In the genomic region with DNA sequence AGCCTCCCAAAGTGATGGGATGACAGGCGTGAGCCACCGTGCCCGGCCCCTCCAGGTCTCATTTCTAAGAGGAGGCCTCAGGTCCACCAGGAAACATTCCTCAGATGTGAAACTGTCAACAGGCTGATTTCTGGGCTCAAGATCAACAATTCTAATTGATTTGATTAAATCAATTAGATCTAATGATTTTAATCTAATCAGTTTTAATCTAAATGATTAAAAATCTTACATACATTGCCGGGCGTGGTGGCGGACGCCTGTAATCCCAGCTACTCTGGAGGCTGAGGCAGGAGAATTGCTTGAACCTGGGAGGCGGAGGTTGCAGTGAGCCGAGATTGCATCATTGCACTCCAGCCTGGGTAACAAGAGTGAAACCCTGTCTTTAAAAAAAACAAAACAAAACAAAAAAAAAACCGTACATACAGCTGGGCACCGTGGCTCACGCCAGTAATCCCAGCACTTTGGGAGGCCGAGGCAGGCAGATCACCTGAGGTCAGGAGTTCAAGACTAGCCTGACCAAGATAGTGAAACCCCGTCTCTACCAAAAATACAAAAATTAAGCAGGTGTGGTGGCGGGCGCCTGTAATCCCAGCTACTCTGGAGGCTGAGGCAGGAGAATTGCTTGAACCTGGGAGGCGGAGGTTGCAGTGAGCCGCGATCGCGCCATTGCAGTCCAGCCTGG, we compare ENCODE assay signal across 8 cellular contexts. TPM values are rescaled to one million over a fixed set of nuclear protein-coding genes. Genes with fewer than 3 reads are reported as not detected.
DNase-seq lines count a peak whose midpoint lies in the region; ATAC-seq and TF ChIP-seq lines count a peak whose summit lies in the region.
"Not testable (repeated sequence)": the region's sequence is repeated elsewhere in the genome, so short reads cannot be mapped to it uniquely, and the experiment has no call there.

No MANE protein-coding gene starts in this region.

- H3K4me2 ChIP-seq in SK-N-SH: peak overlapping the region; percentile 77; the same call in 1 of the 2 replicates
- peak overlapping the region; percentile 78 for H3K4me2 ChIP-seq in hepatocyte

- CTCF ChIA-PET in HEK293T (lab: Yijun Ruan, JAX); SK-N-SH (lab: Yijun Ruan, JAX): not testable (repeated sequence)

- H4K20me1 ChIP-seq in SK-N-SH (ENCODE audit: insufficient read depth): not testable (repeated sequence)
- peaks cover 17% of the 10 kb centered on the region for H4K20me1 ChIP-seq in hepatocyte (ENCODE audit: insufficient read depth, poor library complexity, severe bottlenecking)

- H3K9me3 Mint-ChIP-seq in activated T-cell treated with anti-CD3 and anti-CD28 coated beads, Interleukin-2, amount 50 U/mL, for 4 hours; naive B cell: not testable (repeated sequence)

- 79% methylated on average over 21 of the region's 21 CpGs for WGBS in SK-N-SH (ENCODE audit: low lambda C conversion rate)
- 81% methylated on average over 21 of the region's 21 CpGs for WGBS in hepatocyte (ENCODE audit: low lambda C conversion rate, missing lambda C conversion rate)

- not testable (repeated sequence) for H3K36me3 ChIP-seq in BE2C; SK-N-SH (replicated peaks in 1 of 2; ENCODE audit: control insufficient read depth in 1 of 2, insufficient read depth in 2 of 2, low read length in 1 of 2); brain microvascular endothelial cell (replicated peaks); hepatocyte (replicated peaks; ENCODE audit: insufficient read depth, low read depth)

- TF ChIP-seq EP300 in SK-N-SH (IDR thresholded peaks at IDR 0.05; ENCODE audit: borderline replicate concordance in 1 of 2, low read depth in 1 of 2, low read length in 1 of 2): not testable (repeated sequence)

- not testable (repeated sequence) for TF ChIP-seq CTCF in BE2C (IDR thresholded peaks at IDR 0.05; ENCODE audit: low read depth, low read length); SK-N-SH (IDR thresholded peaks at IDR 0.05); brain microvascular endothelial cell (IDR thresholded peaks at IDR 0.05; ENCODE audit: low read depth, low read length, missing control alignments); hepatocyte (IDR thresholded peaks at IDR 0.05; ENCODE audit: poor library complexity)

- not testable (repeated sequence) for H3K36me3 Mint-ChIP-seq in activated T-cell treated with anti-CD3 and anti-CD28 coated beads, Interleukin-2, amount 50 U/mL, for 4 hours (ENCODE audit: insufficient read depth); naive B cell

- POLR2A ChIA-PET in HEK293T (lab: Yijun Ruan, JAX); SK-N-SH (lab: Yijun Ruan, JAX): not testable (repeated sequence)

- H3K4me3 ChIP-seq in BE2C (ENCODE audit: low read depth, low read length): peak overlapping the region; percentile 41; the same call in 1 of the 2 replicates
- peak overlapping the region in 1 of 2 experiments; percentile 50; a peak in 3 of 4 replicates for H3K4me3 ChIP-seq in SK-N-SH (ENCODE audit: low read depth in 2 of 2, low read length in 1 of 2)
- H3K4me3 ChIP-seq in brain microvascular endothelial cell (ENCODE audit: low read depth, low read length): peak overlapping the region; percentile 46
- peak overlapping the region; percentile 57 for H3K4me3 ChIP-seq in hepatocyte
- peak overlapping the region; percentile 41 for H3K4me3 ChIP-seq in skeletal muscle cell (ENCODE audit: low read depth, low read length)

- H3K27me3 ChIP-seq in BE2C; SK-N-SH (ENCODE audit: insufficient read depth); brain microvascular endothelial cell (replicated peaks); hepatocyte: not testable (repeated sequence)

- peak overlapping the region; percentile 50 for H3K4me3 Mint-ChIP-seq in activated T-cell treated with anti-CD3 and anti-CD28 coated beads, Interleukin-2, amount 50 U/mL, for 4 hours
- H3K4me3 Mint-ChIP-seq in naive B cell: peak overlapping the region in 6 of 8 donors; percentile 38 to 79 (median 54)

- H3K4me1 ChIP-seq in BE2C; SK-N-SH (ENCODE audit: control insufficient read depth in 1 of 2, insufficient read depth in 2 of 2, low read depth in 1 of 2, low read length in 1 of 2): not testable (repeated sequence)
- peaks cover 19% of the 10 kb centered on the region for H3K4me1 ChIP-seq in hepatocyte (ENCODE audit: insufficient read depth)

- H3K79me2 ChIP-seq in SK-N-SH (ENCODE audit: insufficient read depth): peaks cover 11% of the 10 kb centered on the region; the same call in 1 of the 2 replicates
- peaks cover 44% of the 10 kb centered on the region for H3K79me2 ChIP-seq in hepatocyte

- H3K9me3 ChIP-seq in BE2C; SK-N-SH; hepatocyte (ENCODE audit: low read depth): not testable (repeated sequence)

- not testable (repeated sequence) for H3K9ac ChIP-seq in SK-N-SH

- peak overlapping the region in 1 of 6 donors; percentile 89 for H3K27ac Mint-ChIP-seq in naive B cell

- H3K9me2 ChIP-seq in SK-N-SH; hepatocyte (replicated peaks; ENCODE audit: insufficient read depth): not testable (repeated sequence)

- H3F3A ChIP-seq in SK-N-SH (replicated peaks; ENCODE audit: insufficient read depth): peaks cover 20% of the 10 kb centered on the region

- TF ChIP-seq RAD21 in SK-N-SH (IDR thresholded peaks at IDR 0.05; ENCODE audit: low read length): not testable (repeated sequence)

- ATAC-seq in activated T-cell treated with anti-CD3 and anti-CD28 coated beads, Interleukin-2, amount 50 U/mL, for 4 hours; naive B cell (ENCODE audit: low read depth in 2 of 2): not testable (repeated sequence)

- peaks cover 11% of the 10 kb centered on the region for H3K4me1 Mint-ChIP-seq in activated T-cell treated with anti-CD3 and anti-CD28 coated beads, Interleukin-2, amount 50 U/mL, for 4 hours (ENCODE audit: low read depth)
- H3K4me1 Mint-ChIP-seq in naive B cell: peaks cover 3 to 30% (median 22%) of the 10 kb centered on the region in 3 donors

- H3K27ac ChIP-seq in SK-N-SH (ENCODE audit: low read depth in 2 of 2, low read length in 1 of 2): peak overlapping the region in 1 of 2 experiments; percentile 50; a peak in 1 of 4 replicates
- H3K27ac ChIP-seq in brain microvascular endothelial cell: not testable (repeated sequence)
- H3K27ac ChIP-seq in hepatocyte: peak overlapping the region; percentile 84

- not testable (repeated sequence) for DNase-seq in BE2C; HEK293T (ENCODE audit: extremely low spot score); SK-N-SH; activated T-cell treated with anti-CD3 and anti-CD28 coated beads, Interleukin-2, amount 50 U/mL, for 4 hours; brain microvascular endothelial cell; hepatocyte (ENCODE audit: low spot score); naive B cell; skeletal muscle cell (ENCODE audit: low read depth)

- H3K27me3 Mint-ChIP-seq in activated T-cell treated with anti-CD3 and anti-CD28 coated beads, Interleukin-2, amount 50 U/mL, for 4 hours (ENCODE audit: low read depth): not testable (repeated sequence)
- H3K27me3 Mint-ChIP-seq in naive B cell: peaks cover 0 to 13% (median 0%) of the 10 kb centered on the region in 3 donors

- H2AFZ ChIP-seq in SK-N-SH (ENCODE audit: low read depth); hepatocyte: not testable (repeated sequence)

- in situ Hi-C loops in brain microvascular endothelial cell (cut with HindIII; ENCODE audit: low pct_ligation_motif_present, low sequenced_read_pairs): not testable (repeated sequence)

TF ChIP-seq in HEK293T, 16 proteins besides CTCF, POLR2A, EP300 and RAD21:
- TF ChIP-seq ZNF384 (IDR thresholded peaks at IDR 0.05): peak; percentile 82
TF ChIP-seq in HEK293T: peak in this region for 1; not testable (repeated sequence) for 15.

RNA-seq across cellular contexts. Expression of a gene that starts 1.0 kb away (rescaled TPM):
- 19.4 TPM for polyA plus RNA-seq in BE2C (2012; ENCODE audit: insufficient read depth, insufficient read length, low read depth)
- polyA plus RNA-seq in SK-N-SH (2012; rRNA removed): 14.8 and 15.1 TPM in 2 replicates
- polyA plus RNA-seq in SK-N-SH (2012; cell fraction: cytosol; rRNA removed): 5.5 and 10.5 TPM in 2 replicates
- polyA plus RNA-seq in SK-N-SH (2012; cell fraction: nucleus; rRNA removed): 56.7 and 65.6 TPM in 2 replicates
- total RNA-seq in activated T-cell treated with anti-CD3 and anti-CD28 coated beads, Interleukin-2, amount 50 U/mL, for 4 hours: 10 to 100 TPM; 23.6 to 57.6 (median 24.1) TPM
- 34.1 and 40.1 TPM in 2 replicates for total RNA-seq in hepatocyte
- 22.0 and 25.7 TPM in 2 replicates for polyA plus RNA-seq in hepatocyte
- 1 to 10 TPM in 5 of 6 donors, not detected in 1; 2.6 to 6.5 (median 4.8) TPM for polyA plus RNA-seq in naive B cell (ENCODE audit: low read depth in 6 of 6)

RNA-seq across cellular contexts. Expression of a gene that starts 36.5 kb away (rescaled TPM):
- 69.9 TPM for polyA plus RNA-seq in BE2C (2012; ENCODE audit: insufficient read depth, insufficient read length, low read depth)
- 39.8 and 47.3 TPM in 2 replicates for polyA plus RNA-seq in SK-N-SH (2012; rRNA removed)
- polyA plus RNA-seq in SK-N-SH (2012; cell fraction: cytosol; rRNA removed): 19.6 and 31.2 TPM in 2 replicates
- 39.2 and 49.4 TPM in 2 replicates for polyA plus RNA-seq in SK-N-SH (2012; cell fraction: nucleus; rRNA removed)
- 100 to 1,000 TPM; 123 to 142 (median 134) TPM for total RNA-seq in activated T-cell treated with anti-CD3 and anti-CD28 coated beads, Interleukin-2, amount 50 U/mL, for 4 hours
- total RNA-seq in hepatocyte: 39.6 and 40.7 TPM in 2 replicates
- polyA plus RNA-seq in hepatocyte: 69.2 and 69.3 TPM in 2 replicates
- polyA plus RNA-seq in naive B cell (ENCODE audit: low read depth in 6 of 6): 10 to 100 TPM; 37.7 to 54.0 (median 41.6) TPM
